8 cellular contexts compared by ENCODE assay signal in genomic region chr11:45917286-45917622, GRCh38. TPM values are rescaled to one million over a fixed set of nuclear protein-coding genes. Genes with fewer than 3 reads are reported as not detected.
DNase-seq lines count a peak whose midpoint lies in the region; TF ChIP-seq lines count a peak whose summit lies in the region.

No MANE protein-coding gene starts in this region.

- WGBS in iPS DF 6.9 (ENCODE audit: insufficient coverage, insufficient read length), result no CpG with 5 or more reads among the region's 16 CpGs
- WGBS in stomach, 5 donors, result 1 to 4% (median 3%) methylated on average over 16 of the region's 16 CpGs

- H3K4me1 Mint-ChIP-seq in activated naive CD4-positive, alpha-beta T cell treated with anti-CD3 and anti-CD28 coated beads, Interleukin-2, amount 50 U/mL, for 24 hours, result peaks cover 49% of the 10 kb centered on the region

- peak overlapping the region; percentile 98 for H3K4me3 Mint-ChIP-seq in activated naive CD4-positive, alpha-beta T cell treated with anti-CD3 and anti-CD28 coated beads, Interleukin-2, amount 50 U/mL, for 24 hours

- no peak for TF ChIP-seq CTCF in stomach (IDR thresholded peaks at IDR 0.05)

- no peaks in the 10 kb centered on the region for H3K9me3 Mint-ChIP-seq in activated naive CD4-positive, alpha-beta T cell treated with anti-CD3 and anti-CD28 coated beads, Interleukin-2, amount 50 U/mL, for 24 hours

- peak overlapping the region; percentile 99 for H3K27ac Mint-ChIP-seq in activated naive CD4-positive, alpha-beta T cell treated with anti-CD3 and anti-CD28 coated beads, Interleukin-2, amount 50 U/mL, for 24 hours

- peaks cover 13% of the 10 kb centered on the region for H3K36me3 ChIP-seq in iPS DF 6.9 (ENCODE audit: control insufficient read depth, insufficient read depth, low read length)
- peaks cover 35 to 42% (median 41%) of the 10 kb centered on the region in 4 donors for H3K36me3 ChIP-seq in stomach

- peaks cover 1% of the 10 kb centered on the region for H3K36me3 Mint-ChIP-seq in activated naive CD4-positive, alpha-beta T cell treated with anti-CD3 and anti-CD28 coated beads, Interleukin-2, amount 50 U/mL, for 24 hours

- H3K27me3 Mint-ChIP-seq in activated naive CD4-positive, alpha-beta T cell treated with anti-CD3 and anti-CD28 coated beads, Interleukin-2, amount 50 U/mL, for 24 hours, result peaks cover 3% of the 10 kb centered on the region

- intact Hi-C loops in stomach (cut with DNase I; ENCODE audit: low total_unique reads), result no loop called here

- peaks cover 11% of the 10 kb centered on the region for H3K4me1 ChIP-seq in iPS DF 6.9 (ENCODE audit: control insufficient read depth, insufficient read depth, low read length)
- H3K4me1 ChIP-seq in stomach, result peaks cover 21 to 62% (median 48%) of the 10 kb centered on the region in 4 donors

- H3K4me3 ChIP-seq in iPS DF 6.9 (ENCODE audit: low read length), result peak overlapping the region; percentile 80; the same call in 1 of the 2 replicates
- H3K4me3 ChIP-seq in stomach, result peak overlapping the region; percentile 71 to 92 (median 90)

- no peak overlapping the region for H3K27ac ChIP-seq in iPS DF 6.9 (ENCODE audit: low read length)
- peak overlapping the region; percentile 86 to 96 (median 87) for H3K27ac ChIP-seq in stomach

- H3K27me3 ChIP-seq in iPS DF 6.9 (ENCODE audit: control insufficient read depth, insufficient read depth, low read length) (no peaks in the 10 kb centered on the region), stomach (peaks cover 0 to 11% (median 8%) of the 10 kb centered on the region in 3 donors)

- no peak for DNase-seq in activated naive CD4-positive, alpha-beta T cell (lab: John Stamatoyannopoulos, UW)
- peak; percentile 12 to 19 for DNase-seq in activated CD4-positive, alpha-beta T cell treated with anti-CD3 and anti-CD28 coated beads, Interleukin-2, amount 50 U/mL, for 4 hours
- DNase-seq in iPS DF 6.9 (ENCODE audit: low read depth, low spot score), result no peak
- no peak for DNase-seq in stomach
- DNase-seq in SKM-1 treated with dmso at 0.1 percent for 144 hours (lab: John Stamatoyannopoulos, UW; ENCODE audit: unreplicated experiment), result no peak
- no peak for DNase-seq in medulla oblongata (ENCODE audit: extremely low spot score)
- no peak for DNase-seq in KG1 (lab: John Stamatoyannopoulos, UW)

- no peak for TF ChIP-seq EP300 in stomach (IDR thresholded peaks at IDR 0.05)

- TF ChIP-seq POLR2A in stomach (IDR thresholded peaks at IDR 0.05), result no peak

- no peaks in the 10 kb centered on the region for H3K9me3 ChIP-seq in iPS DF 6.9 (ENCODE audit: control insufficient read depth, insufficient read depth, low read length)
- H3K9me3 ChIP-seq in stomach, result no peaks in the 10 kb centered on the region

RNA-seq across cellular contexts. Expression of gene PEX16, which starts 0.4 kb away (rescaled TPM):
- total RNA-seq in stomach, result 10 to 100 TPM in 4 of 5 donors, 1 to 10 TPM in 1; 9.9 to 72.7 (median 41.9) TPM
- 10 to 100 TPM; 35.5 to 44.2 (median 38.5) TPM for polyA plus RNA-seq in stomach

RNA-seq across cellular contexts. Expression of gene LARGE2, which starts 5.2 kb away (rescaled TPM):
- total RNA-seq in stomach, result 10 to 100 TPM in 1 of 5 donors, 1 to 10 TPM in 2, not detected in 2; 4.2 to 11.3 (median 7.6) TPM
- polyA plus RNA-seq in stomach, result 10 to 100 TPM; 13.8 to 45.1 (median 17.4) TPM

RNA-seq across cellular contexts. Expression of gene FREY1, which starts 10.2 kb away (rescaled TPM):
- 1 to 10 TPM in 2 of 5 donors, not detected in 3; 6.7 to 9.9 TPM for total RNA-seq in stomach
- polyA plus RNA-seq in stomach, result under 1 TPM in 2 of 3 donors, not detected in 1; 0.33 to 0.50 TPM

RNA-seq across cellular contexts. Expression of gene MAPK8IP1, which starts 31.8 kb away (rescaled TPM):
- total RNA-seq in stomach, result 1 to 10 TPM in 4 of 5 donors, not detected in 1; 2.9 to 8.0 (median 6.2) TPM
- 1 to 10 TPM; 4.9 to 8.3 (median 7.6) TPM for polyA plus RNA-seq in stomach

Comparison
In these comparisons a context has a peak if more than half of its experiments do, and no peak if none do; other contexts are left out.
1. DNase-seq: peak in activated CD4-positive, alpha-beta T cell treated with anti-CD3 and anti-CD28 coated beads, Interleukin-2, amount 50 U/mL, for 4 hours (2 of 2); none in activated naive CD4-positive, alpha-beta T cell (0 of 4), iPS DF 6.9 (single experiment), stomach (single experiment), SKM-1 treated with dmso at 0.1 percent for 144 hours (single experiment), medulla oblongata (single experiment) and KG1 (single experiment).